In the genomic region with DNA sequence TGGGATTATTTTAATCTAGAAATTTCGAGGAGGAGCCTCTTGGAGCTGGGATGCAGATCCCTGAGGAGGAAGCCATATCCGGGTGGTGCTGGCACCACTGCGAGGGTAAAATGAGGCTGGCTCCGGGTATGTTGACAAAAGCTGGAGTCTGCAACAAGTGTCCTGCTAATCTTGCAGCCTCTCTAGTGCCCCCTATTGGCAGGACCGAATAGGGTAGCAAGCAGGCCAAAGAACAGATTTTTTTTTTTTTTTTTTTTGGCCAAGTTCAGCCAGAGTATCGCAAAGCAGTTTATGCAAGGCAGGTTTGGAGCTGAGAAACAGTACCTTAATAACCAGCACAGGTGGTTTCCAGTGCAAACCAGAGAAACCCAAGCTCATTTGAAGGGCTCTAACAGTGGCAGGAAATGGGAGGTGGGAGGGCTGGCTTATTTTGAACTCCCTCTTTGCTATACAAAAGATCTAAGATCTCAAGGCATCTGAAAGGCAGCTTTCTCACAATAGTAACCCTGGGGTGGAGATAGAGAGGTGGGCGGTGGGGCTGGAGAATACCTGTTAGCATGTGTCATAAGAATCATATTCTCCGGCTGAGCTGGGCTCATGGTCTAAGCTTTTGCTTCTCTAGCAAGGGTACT, we compare ENCODE assay signal across 1 cellular context.
TF ChIP-seq lines count a peak whose summit lies in the region.

No MANE protein-coding gene starts in this region.

TF ChIP-seq in GM23338, 12 proteins besides CTCF, POLR2A, EP300 and RAD21 (continued from another document):
- TF ChIP-seq, protein P1, sequence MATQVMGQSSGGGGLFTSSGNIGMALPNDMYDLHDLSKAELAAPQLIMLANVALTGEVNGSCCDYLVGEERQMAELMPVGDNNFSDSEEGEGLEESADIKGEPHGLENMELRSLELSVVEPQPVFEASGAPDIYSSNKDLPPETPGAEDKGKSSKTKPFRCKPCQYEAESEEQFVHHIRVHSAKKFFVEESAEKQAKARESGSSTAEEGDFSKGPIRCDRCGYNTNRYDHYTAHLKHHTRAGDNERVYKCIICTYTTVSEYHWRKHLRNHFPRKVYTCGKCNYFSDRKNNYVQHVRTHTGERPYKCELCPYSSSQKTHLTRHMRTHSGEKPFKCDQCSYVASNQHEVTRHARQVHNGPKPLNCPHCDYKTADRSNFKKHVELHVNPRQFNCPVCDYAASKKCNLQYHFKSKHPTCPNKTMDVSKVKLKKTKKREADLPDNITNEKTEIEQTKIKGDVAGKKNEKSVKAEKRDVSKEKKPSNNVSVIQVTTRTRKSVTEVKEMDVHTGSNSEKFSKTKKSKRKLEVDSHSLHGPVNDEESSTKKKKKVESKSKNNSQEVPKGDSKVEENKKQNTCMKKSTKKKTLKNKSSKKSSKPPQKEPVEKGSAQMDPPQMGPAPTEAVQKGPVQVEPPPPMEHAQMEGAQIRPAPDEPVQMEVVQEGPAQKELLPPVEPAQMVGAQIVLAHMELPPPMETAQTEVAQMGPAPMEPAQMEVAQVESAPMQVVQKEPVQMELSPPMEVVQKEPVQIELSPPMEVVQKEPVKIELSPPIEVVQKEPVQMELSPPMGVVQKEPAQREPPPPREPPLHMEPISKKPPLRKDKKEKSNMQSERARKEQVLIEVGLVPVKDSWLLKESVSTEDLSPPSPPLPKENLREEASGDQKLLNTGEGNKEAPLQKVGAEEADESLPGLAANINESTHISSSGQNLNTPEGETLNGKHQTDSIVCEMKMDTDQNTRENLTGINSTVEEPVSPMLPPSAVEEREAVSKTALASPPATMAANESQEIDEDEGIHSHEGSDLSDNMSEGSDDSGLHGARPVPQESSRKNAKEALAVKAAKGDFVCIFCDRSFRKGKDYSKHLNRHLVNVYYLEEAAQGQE (IDR thresholded peaks at IDR 0.05; ENCODE audit: unreplicated experiment): no peak
- TF ChIP-seq JUNB (IDR thresholded peaks at IDR 0.05; ENCODE audit: unreplicated experiment) (no peak), EZH2 (IDR thresholded peaks at IDR 0.05; ENCODE audit: low read depth, unreplicated experiment) (no peak)
- TF ChIP-seq, protein P2, sequence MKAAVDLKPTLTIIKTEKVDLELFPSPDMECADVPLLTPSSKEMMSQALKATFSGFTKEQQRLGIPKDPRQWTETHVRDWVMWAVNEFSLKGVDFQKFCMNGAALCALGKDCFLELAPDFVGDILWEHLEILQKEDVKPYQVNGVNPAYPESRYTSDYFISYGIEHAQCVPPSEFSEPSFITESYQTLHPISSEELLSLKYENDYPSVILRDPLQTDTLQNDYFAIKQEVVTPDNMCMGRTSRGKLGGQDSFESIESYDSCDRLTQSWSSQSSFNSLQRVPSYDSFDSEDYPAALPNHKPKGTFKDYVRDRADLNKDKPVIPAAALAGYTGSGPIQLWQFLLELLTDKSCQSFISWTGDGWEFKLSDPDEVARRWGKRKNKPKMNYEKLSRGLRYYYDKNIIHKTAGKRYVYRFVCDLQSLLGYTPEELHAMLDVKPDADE (IDR thresholded peaks at IDR 0.05): no peak
